ENCODE assay signal across 8 cellular contexts in the genomic region with DNA sequence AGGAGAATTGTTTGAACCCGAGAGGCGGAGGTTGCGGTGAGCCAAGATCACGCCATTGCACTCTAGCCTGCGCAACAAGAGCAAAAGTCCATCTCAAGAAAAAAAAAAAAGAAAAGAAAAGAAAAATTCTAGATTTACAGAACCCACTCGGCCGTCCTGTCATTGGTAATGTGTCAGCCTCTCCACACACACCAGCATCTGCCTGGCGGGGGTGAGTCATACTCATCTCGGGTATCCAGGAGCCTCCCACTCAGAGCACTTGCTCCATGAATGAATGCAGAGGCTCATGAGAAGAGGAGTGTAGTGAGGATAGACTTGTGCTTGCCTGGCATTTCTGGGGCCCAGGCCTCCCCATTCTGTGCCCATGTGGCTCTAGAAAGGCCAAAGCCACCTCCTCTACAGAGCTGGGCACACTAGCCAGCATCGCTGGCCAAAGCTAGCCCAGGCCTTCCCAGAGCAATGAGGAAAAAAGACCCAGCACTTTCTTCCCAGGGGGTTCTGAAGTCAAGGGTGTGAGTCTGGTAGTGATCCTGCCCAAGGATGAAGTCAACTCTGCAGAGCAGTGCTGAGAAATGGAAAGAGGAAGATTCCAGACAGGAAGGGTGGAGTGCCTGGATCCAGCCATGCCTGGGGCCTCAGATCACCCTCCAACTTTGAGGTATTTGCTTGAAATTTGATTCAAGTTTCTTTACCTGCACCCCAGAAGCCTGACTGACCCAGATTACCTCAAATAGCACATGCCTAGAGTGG. TPM values are rescaled to one million over a fixed set of nuclear protein-coding genes. Genes with fewer than 3 reads are reported as not detected.
A peak's percentile ranks its signal among the peaks of the same experiment; 100 is the strongest.
DNase-seq lines count a peak whose midpoint lies in the region; ATAC-seq, FAIRE-seq and TF ChIP-seq lines count a peak whose summit lies in the region.

No MANE protein-coding gene starts in this region.

- peaks cover 8 to 23% (median 17%) of the 10 kb centered on the region in 6 donors for H3K4me1 ChIP-seq in spleen

- no peak for ATAC-seq in HG03457 (IDR thresholded peaks at IDR 0.05; ENCODE audit: unreplicated experiment)

- H3K4me3 ChIP-seq in bronchial epithelial cell (ENCODE audit: low read depth, low read length), result no peak overlapping the region
- H3K4me3 ChIP-seq in spleen, result no peak overlapping the region

- H3K9me3 ChIP-seq in spleen, result no peaks in the 10 kb centered on the region

- DNase-seq in DMS53 treated with DMSO at 0.1 percent for 48 hours (lab: John Stamatoyannopoulos, UW; ENCODE audit: unreplicated experiment), result peak; percentile 52
- DNase-seq in NCI-H1694 treated with DMSO at 0.1 percent for 48 hours (lab: John Stamatoyannopoulos, UW), result peak; percentile 83
- peak; percentile 85 for DNase-seq in bronchial epithelial cell (ENCODE audit: low read depth)
- peak; percentile 28 for DNase-seq in middle frontal gyrus (ENCODE audit: extremely low spot score, low spot score)
- DNase-seq in spleen, result no peak
- no peak for DNase-seq in central memory CD4-positive, alpha-beta T cell
- DNase-seq in GM19240 (ENCODE audit: insufficient read length, low spot score), result no peak

- no peak overlapping the region for H3K27ac ChIP-seq in spleen

- no peak for TF ChIP-seq POLR2A in spleen (IDR thresholded peaks at IDR 0.05)

- FAIRE-seq in bronchial epithelial cell (lab: Jason Lieb, UNC), result peak; percentile 28

- WGBS in spleen, 5 donors, result 88 to 96% (median 95%) methylated on average over 10 of the region's 10 CpGs

- intact Hi-C loops in spleen (cut with DNase I; ENCODE audit: low total_unique reads), result no loop called here

- H3K27me3 ChIP-seq in bronchial epithelial cell (ENCODE audit: control insufficient read depth, insufficient read depth, low read length) (no peaks in the 10 kb centered on the region), spleen (replicated peaks in 1 of 7) (no peaks in the 10 kb centered on the region)

- H3K36me3 ChIP-seq in bronchial epithelial cell (ENCODE audit: control insufficient read depth, insufficient read depth, low read length) (peaks cover 2% of the 10 kb centered on the region), spleen (no peaks in the 10 kb centered on the region)

- TF ChIP-seq CTCF in bronchial epithelial cell (IDR thresholded peaks at IDR 0.05; ENCODE audit: insufficient read depth, low read length, severe bottlenecking) (no peak), spleen (IDR thresholded peaks at IDR 0.05 in 8 of 11, conservative IDR thresholded peaks at IDR 0.05 in 3 of 11) (no peak)

RNA-seq across cellular contexts. Expression of a gene that starts 31.2 kb away (rescaled TPM):
- 249 and 283 TPM in 2 replicates for total RNA-seq in bronchial epithelial cell
- total RNA-seq in spleen, result 100 to 1,000 TPM; 164 to 333 (median 239) TPM
- polyA plus RNA-seq in spleen, result 100 to 1,000 TPM in 1 of 3 donors, 10 to 100 TPM in 2; 54.1 to 126 (median 75.9) TPM

RNA-seq across cellular contexts. Expression of a gene that starts 35.0 kb away (rescaled TPM):
- total RNA-seq in bronchial epithelial cell (17.4 and 23.9 TPM in 2 replicates), spleen (10 to 100 TPM; 15.2 to 26.0 (median 20.4) TPM)
- polyA plus RNA-seq in spleen, result 10 to 100 TPM; 34.1 to 39.5 (median 38.9) TPM

RNA-seq across cellular contexts. Expression of a gene that starts 35.3 kb away (rescaled TPM):
- 41.5 and 42.9 TPM in 2 replicates for total RNA-seq in bronchial epithelial cell
- total RNA-seq in spleen, result 10 to 100 TPM; 29.2 to 42.5 (median 32.5) TPM
- polyA plus RNA-seq in spleen, result 10 to 100 TPM in 1 of 3 donors, 1 to 10 TPM in 2; 9.3 to 16.0 (median 9.9) TPM

Comparison
In these comparisons a context has a peak if more than half of its experiments do, and no peak if none do; other contexts are left out.
1. DNase-seq: peak in DMS53 treated with DMSO at 0.1 percent for 48 hours (single experiment), NCI-H1694 treated with DMSO at 0.1 percent for 48 hours (single experiment), bronchial epithelial cell (single experiment) and middle frontal gyrus (single experiment); none in spleen (single experiment), central memory CD4-positive, alpha-beta T cell (single experiment) and GM19240 (single experiment).